ENCODE assay signal across 17 cellular contexts in the genomic region with DNA sequence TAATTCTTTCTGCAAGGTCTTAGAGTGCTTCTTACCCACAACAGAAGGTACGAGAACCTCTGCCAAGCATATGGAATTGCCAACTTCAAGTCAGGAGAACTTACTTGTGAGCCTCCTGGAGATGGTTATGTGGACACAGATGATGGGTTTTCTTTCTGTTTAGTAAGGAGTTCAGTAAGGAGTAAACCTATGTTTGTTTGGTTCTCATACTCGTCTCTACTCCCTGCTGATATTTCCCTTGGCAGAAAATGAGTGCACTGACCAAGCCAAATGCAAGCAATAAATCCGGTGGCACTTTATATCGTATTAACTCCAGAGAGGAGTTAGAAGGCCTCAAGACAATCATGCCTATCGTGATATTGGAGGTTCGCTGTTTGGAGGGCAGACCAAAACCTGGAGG.
A peak's percentile ranks its signal among the peaks of the same experiment; 100 is the strongest.
DNase-seq lines count a peak whose midpoint lies in the region; ATAC-seq and TF ChIP-seq lines count a peak whose summit lies in the region.
"Had no signal": no experiment of that assay in that cellular context is flagged by ENCODE, and none has a peak within 500 bp of the region (broad histone marks: within the 10 kb centered on the region; RNA-seq: fewer than 3 reads in every experiment).

No MANE protein-coding gene starts in this region.

- ATAC-seq in Right ventricle myocardium inferior (peak; percentile 10), left cardiac atrium (no peak), right cardiac atrium (no peak), HG02885 (IDR thresholded peaks at IDR 0.05; ENCODE audit: poor library complexity, unreplicated experiment) (no peak), HG03457 (IDR thresholded peaks at IDR 0.05; ENCODE audit: unreplicated experiment) (no peak)

- peaks cover 5% of the 10 kb centered on the region for H3K4me1 ChIP-seq in right cardiac atrium (ENCODE audit: control insufficient read depth, insufficient read depth, low read length)
- peaks cover 0 to 6% (median 0%) of the 10 kb centered on the region in 6 donors for H3K4me1 ChIP-seq in spleen

- H3K9me3 ChIP-seq in right cardiac atrium (ENCODE audit: control insufficient read depth, low read length) (no peaks in the 10 kb centered on the region), spleen (no peaks in the 10 kb centered on the region)

- intact Hi-C loops in Right ventricle myocardium inferior (cut with DNase I) = no loop called here
- intact Hi-C loops in left cardiac atrium (cut with DNase I) = no loop called here
- intact Hi-C loops in right cardiac atrium (cut with DNase I) = no loop called here
- intact Hi-C loops in spleen (cut with DNase I; ENCODE audit: low total_unique reads) = no loop called here

- H3K4me3 ChIP-seq in right cardiac atrium (ENCODE audit: low read length) = no peak overlapping the region
- H3K4me3 ChIP-seq in spleen = no peak overlapping the region
- H3K4me3 ChIP-seq: SK-N-MC had no signal

- peak overlapping the region; percentile 77 for H3K27ac ChIP-seq in right cardiac atrium (ENCODE audit: low read length)
- H3K27ac ChIP-seq in spleen = peak overlapping the region in 6 of 8 donors; percentile 27 to 72 (median 62)
- H3K27ac ChIP-seq: SK-N-MC had no signal

- WGBS in right cardiac atrium = 62% methylated on average over 6 of the region's 6 CpGs
- WGBS in spleen, 5 donors = 81 to 93% (median 89%) methylated on average over 6 of the region's 6 CpGs

- H3K27me3 ChIP-seq in right cardiac atrium (ENCODE audit: control insufficient read depth, insufficient read depth) = no peaks in the 10 kb centered on the region
- no peaks in the 10 kb centered on the region for H3K27me3 ChIP-seq in spleen (replicated peaks in 1 of 7)

- DNase-seq in Right ventricle myocardium inferior (ENCODE audit: missing footprints) (no peak), left cardiac atrium (no peak), right cardiac atrium (no peak), spleen (no peak), GOT3 (lab: John Stamatoyannopoulos, UW) (no peak), mesenteric fat pad (ENCODE audit: low spot score) (no peak)
- DNase-seq: activated B cell treated with CpG ODN at 0.5 μM for 24 hours; activated CD4-positive, alpha-beta memory T cell treated with anti-CD3 and anti-CD28 coated beads, Interleukin-2, amount 10 ng/mL, durations not matched to agents 7 days and 5 days; activated naive CD4-positive, alpha-beta T cell; EL; endodermal cell; NCI-H1105; NCI-H2107; occipital lobe had no signal

- H3K36me3 ChIP-seq in spleen = no peaks in the 10 kb centered on the region

- no peak for TF ChIP-seq POLR2A in spleen (IDR thresholded peaks at IDR 0.05)

- no peak for TF ChIP-seq CTCF in spleen (IDR thresholded peaks at IDR 0.05 in 8 of 11, conservative IDR thresholded peaks at IDR 0.05 in 3 of 11)
